In genomic region chr1:13825033-13825432, GRCh38 we compare ENCODE assay signal across 19 cellular contexts.
DNase-seq lines count a peak whose midpoint lies in the region; ATAC-seq and TF ChIP-seq lines count a peak whose summit lies in the region.
"Had no signal": no experiment of that assay in that cellular context is flagged by ENCODE, and none has a peak within 500 bp of the region (broad histone marks: within the 10 kb centered on the region; RNA-seq: fewer than 3 reads in every experiment).

No MANE protein-coding gene starts in this region.

- no peak overlapping the region for H4K8ac ChIP-seq in IMR-90 (ENCODE audit: low read depth in 2 of 2, low read length in 2 of 2)

- no peak overlapping the region for H3K27ac Mint-ChIP-seq in osteocyte (ENCODE audit: unreplicated experiment)
- H3K27ac Mint-ChIP-seq: HFFc6 had no signal

- H4K20me1 ChIP-seq in IMR-90 (ENCODE audit: insufficient read depth, low read length), result no peaks in the 10 kb centered on the region

- DNase-seq in NCI-H82 (lab: John Stamatoyannopoulos, UW) (peak; percentile 35), NCI-H82 treated with DMSO at 0.1 percent for 48 hours (lab: John Stamatoyannopoulos, UW; ENCODE audit: unreplicated experiment) (no peak), IMR-90 (peak; percentile 10), colonic mucosa (peak; percentile 4), osteocyte (ENCODE audit: extremely low spot score, unreplicated experiment) (peak; percentile 13), SKM-1 (lab: John Stamatoyannopoulos, UW; ENCODE audit: unreplicated experiment) (no peak), NCI-H1105 (lab: John Stamatoyannopoulos, UW) (no peak)
- DNase-seq: 8988T; activated CD4-positive, alpha-beta T cell treated with anti-CD3 and anti-CD28 coated beads, Interleukin-2, amount 50 U/mL, for 1 hour; CD4-positive, CD25-positive, alpha-beta regulatory T cell; cerebellar nuclear complex; DMS79 treated with DMSO at 0.1 percent for 48 hours; HFFc6; midbrain; NCI-H1092 treated with DMSO at 0.1 percent for 48 hours; NCI-H2107; testis had no signal

- ATAC-seq in IMR-90 (ENCODE audit: low read depth) (no peak), GM21528 (IDR thresholded peaks at IDR 0.05; ENCODE audit: low FRiP score, unreplicated experiment) (no peak)

- no peaks in the 10 kb centered on the region for H3K4me1 Mint-ChIP-seq in osteocyte (ENCODE audit: unreplicated experiment)

- dilution Hi-C loops in IMR-90 (cut with HindIII; ENCODE audit: low sequenced_read_pairs, unreplicated experiment), result no loop called here

- no peak overlapping the region for H3K4ac ChIP-seq in IMR-90 (ENCODE audit: low read depth, low read length)

- CTCF ChIA-PET in IMR-90 (lab: Yijun Ruan, JAX), result no interaction called here

- H3K4me3 ChIP-seq in IMR-90 (ENCODE audit: insufficient read depth, low read depth, low read length), result no peak overlapping the region
- H3K4me3 ChIP-seq in colonic mucosa, result no peak overlapping the region
- H3K4me3 ChIP-seq: SK-N-MC, testis had no signal

- H3K36me3 ChIP-seq in IMR-90 (ENCODE audit: control insufficient read depth, insufficient read depth, low read length) (peaks cover 2% of the 10 kb centered on the region; the same call in 1 of the 2 replicates), colonic mucosa (no peaks in the 10 kb centered on the region)

- H2AK9ac ChIP-seq in IMR-90 (replicated peaks; ENCODE audit: low read depth, low read length, poor library complexity), result no peak overlapping the region

- H2BK15ac ChIP-seq in IMR-90 (ENCODE audit: low read depth, low read length), result no peak overlapping the region

- in situ Hi-C loops in IMR-90 (cut with MboI; ENCODE audit: low sequenced_read_pairs), result no loop called here

- peaks cover 9% of the 10 kb centered on the region for H3K36me3 Mint-ChIP-seq in osteocyte (ENCODE audit: unreplicated experiment)

- H3K27me3 ChIP-seq in IMR-90 (ENCODE audit: control insufficient read depth, insufficient read depth, low read length) (no peaks in the 10 kb centered on the region), colonic mucosa (no peaks in the 10 kb centered on the region)
- H3K27me3 ChIP-seq: testis had no signal

- no peaks in the 10 kb centered on the region for H3K79me1 ChIP-seq in IMR-90 (ENCODE audit: low read depth in 1 of 2, low read length in 2 of 2)

- no TSS peak for BruUV-seq in IMR-90 (replicated peaks; lab: Mats Ljungman, UMichigan)

- H3K4me3 Mint-ChIP-seq in osteocyte (ENCODE audit: unreplicated experiment), result no peak overlapping the region
- H3K4me3 Mint-ChIP-seq: CD4-positive, CD25-positive, alpha-beta regulatory T cell; HFFc6 had no signal

- intact Hi-C loops in IMR-90 (cut with micrococcal nuclease), result loop anchor here (1.0 kb wide), 1 partner anchor 160 kb away; no protein-coding TSS in a partner anchor
- intact Hi-C loops in colonic mucosa (cut with DNase I), result no loop called here

- no peak overlapping the region for H3K23ac ChIP-seq in IMR-90 (ENCODE audit: low read depth, low read length)

- TF ChIP-seq CTCF in IMR-90 (conservative IDR thresholded peaks at IDR 0.05; ENCODE audit: low read depth, low read length) (peak; percentile 30; the same call in 1 of the 2 replicates), colonic mucosa (IDR thresholded peaks at IDR 0.05) (no peak), osteocyte (IDR thresholded peaks at IDR 0.05) (peak; percentile 45)

- no peak overlapping the region for H3K14ac ChIP-seq in IMR-90 (replicated peaks; ENCODE audit: low read depth, low read length)

- TF ChIP-seq POLR2A in IMR-90 (IDR thresholded peaks at IDR 0.05; ENCODE audit: low read depth, low read length), result no peak

- H2AFZ ChIP-seq in IMR-90 (replicated peaks; ENCODE audit: low read length, poor library complexity), result no peak overlapping the region

- no peak overlapping the region for H3K9ac ChIP-seq in IMR-90 (ENCODE audit: low read depth, low read length)
- no peak overlapping the region for H3K9ac ChIP-seq in colonic mucosa (ENCODE audit: low read depth in 2 of 2, low read length in 2 of 2)

- H4K5ac ChIP-seq in IMR-90 (ENCODE audit: low read depth, low read length), result no peak overlapping the region

- no peaks in the 10 kb centered on the region for H3K9me3 ChIP-seq in IMR-90 (ENCODE audit: control insufficient read depth, insufficient read depth, low read length)
- no peaks in the 10 kb centered on the region for H3K9me3 ChIP-seq in colonic mucosa
- H3K9me3 ChIP-seq: testis had no signal

- no peak overlapping the region for H2BK5ac ChIP-seq in IMR-90 (ENCODE audit: low read depth, low read length, poor library complexity, severe bottlenecking)

- H3K4me2 ChIP-seq in IMR-90 (ENCODE audit: low read depth, low read length), result no peak overlapping the region

- H3K4me1 ChIP-seq in IMR-90 (ENCODE audit: control insufficient read depth, insufficient read depth, low read length), result no peaks in the 10 kb centered on the region
- H3K4me1 ChIP-seq in colonic mucosa, result no peaks in the 10 kb centered on the region
- H3K4me1 ChIP-seq: testis had no signal

- H3K9me1 ChIP-seq in IMR-90 (ENCODE audit: insufficient read depth, low read length), result no peaks in the 10 kb centered on the region

- no peak overlapping the region for H3K56ac ChIP-seq in IMR-90 (ENCODE audit: extremely low read depth, insufficient read depth, low read length)

- no peak overlapping the region for H3K18ac ChIP-seq in IMR-90 (ENCODE audit: low read depth, low read length)

- H3K27ac ChIP-seq in IMR-90 (ENCODE audit: insufficient read depth, low read length), result no peak overlapping the region
- H3K27ac ChIP-seq in colonic mucosa, result no peak overlapping the region
- H3K27ac ChIP-seq: SK-N-MC, testis had no signal

- no peaks in the 10 kb centered on the region for H3K9me3 Mint-ChIP-seq in osteocyte (ENCODE audit: unreplicated experiment)
- H3K9me3 Mint-ChIP-seq: CD4-positive, CD25-positive, alpha-beta regulatory T cell; HFFc6 had no signal

- no CpG with 5 or more reads among the region's 4 CpGs for WGBS in IMR-90 (ENCODE audit: extremely low coverage in 2 of 2, insufficient read length in 1 of 2), 2 experiments

- peak; percentile 36 for TF ChIP-seq RAD21 in IMR-90 (IDR thresholded peaks at IDR 0.05; ENCODE audit: low read length)

- H2AK5ac ChIP-seq in IMR-90 (ENCODE audit: low read depth, low read length), result no peak overlapping the region

- POLR2A ChIA-PET in IMR-90 (lab: Charles Lee; ENCODE audit: unreplicated experiment), result no interaction called here

- H4K91ac ChIP-seq in IMR-90 (ENCODE audit: insufficient read depth, low read depth, low read length), result no peak overlapping the region

- H3K27me3 Mint-ChIP-seq in osteocyte (ENCODE audit: unreplicated experiment), result no peaks in the 10 kb centered on the region
- H3K27me3 Mint-ChIP-seq: CD4-positive, CD25-positive, alpha-beta regulatory T cell had no signal

- H2BK20ac ChIP-seq in IMR-90 (ENCODE audit: low read depth, low read length), result no peak overlapping the region

- no peak overlapping the region for H2BK120ac ChIP-seq in IMR-90 (ENCODE audit: low read depth, low read length)

TF ChIP-seq in IMR-90, 13 proteins besides CTCF, POLR2A, EP300 and RAD21:
- TF ChIP-seq FOS (IDR thresholded peaks at IDR 0.05; ENCODE audit: low read depth, low read length), result no peak
- no peak for TF ChIP-seq CEBPB (IDR thresholded peaks at IDR 0.05; ENCODE audit: low read depth, low read length)
- TF ChIP-seq USF2 (IDR thresholded peaks at IDR 0.05; ENCODE audit: low read depth, low read length), result no peak
- no peak for TF ChIP-seq MAFK (IDR thresholded peaks at IDR 0.05; ENCODE audit: low read depth, low read length)
- TF ChIP-seq SMC3 (IDR thresholded peaks at IDR 0.05; ENCODE audit: low read depth, low read length), result peak; percentile 33; the same call in 1 of the 2 replicates
- no peak for TF ChIP-seq CHD1 (IDR thresholded peaks at IDR 0.05; ENCODE audit: low read depth, low read length)
- no peak for TF ChIP-seq ELK1 (IDR thresholded peaks at IDR 0.05; ENCODE audit: borderline replicate concordance, low read depth, low read length)

Comparison
In these comparisons a context has a peak if more than half of its experiments do, and no peak if none do; other contexts are left out.
1. DNase-seq: peak in NCI-H82 (single experiment), IMR-90 (single experiment), colonic mucosa (single experiment) and osteocyte (single experiment); none in NCI-H82 treated with DMSO at 0.1 percent for 48 hours (single experiment), SKM-1 (single experiment) and NCI-H1105 (single experiment).